16 cellular contexts compared by ENCODE assay signal in the genomic region with DNA sequence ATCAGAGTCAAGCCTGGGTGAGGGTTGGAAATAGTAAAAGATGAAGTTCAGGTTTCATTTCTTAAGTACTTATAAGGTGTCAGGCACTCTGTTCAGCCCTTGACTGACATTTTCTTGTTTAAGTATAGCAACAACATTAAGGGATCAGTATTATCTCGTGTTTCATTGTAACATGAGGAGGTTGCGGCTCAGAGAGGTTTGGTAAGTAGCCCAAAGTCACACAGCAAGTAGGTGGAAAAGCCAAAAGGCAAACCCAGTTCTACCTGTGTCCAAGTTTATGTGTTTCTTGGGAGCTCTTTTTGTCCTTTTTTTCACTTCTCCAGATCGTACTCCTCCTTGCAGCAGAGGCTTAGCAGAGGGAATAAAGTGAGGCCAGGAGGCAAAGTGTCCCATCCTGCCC.
A peak's percentile ranks its signal among the peaks of the same experiment; 100 is the strongest.
DNase-seq lines count a peak whose midpoint lies in the region; ATAC-seq, FAIRE-seq and TF ChIP-seq lines count a peak whose summit lies in the region.
"Had no signal": no experiment of that assay in that cellular context is flagged by ENCODE, and none has a peak within 500 bp of the region (broad histone marks: within the 10 kb centered on the region; RNA-seq: fewer than 3 reads in every experiment).

No MANE protein-coding gene starts in this region.

- POLR2A ChIA-PET in HepG2 (lab: Yijun Ruan, JAX) = no interaction called here
- POLR2A ChIA-PET in CD8-positive, alpha-beta T cell (lab: Charles Lee) = interaction anchor here (0.9 to 1.9 kb wide), 3 partner anchors 16 to 328 kb away, joined by 3 to 4 read pairs (median 4); no protein-coding TSS in a partner anchor
- POLR2A ChIA-PET in H1 (lab: Charles Lee; ENCODE audit: partially characterized antibody) = no interaction called here

- H2AFZ ChIP-seq in HepG2 (ENCODE audit: low read length) = no peak overlapping the region
- no peak overlapping the region for H2AFZ ChIP-seq in H1 (ENCODE audit: low read length)
- H2AFZ ChIP-seq: GM23248 had no signal

- no TSS peak for BruUV-seq in HepG2 (replicated peaks; lab: Mats Ljungman, UMichigan)

- H4K20me1 ChIP-seq in HepG2 (ENCODE audit: insufficient read depth, low read length) = no peaks in the 10 kb centered on the region
- H4K20me1 ChIP-seq in H1 (replicated peaks in 1 of 2; ENCODE audit: control insufficient read depth in 1 of 2, insufficient read depth in 2 of 2, low read length in 2 of 2) = no peaks in the 10 kb centered on the region

- H3K9me3 ChIP-seq in HepG2 (ENCODE audit: low read length) = no peaks in the 10 kb centered on the region
- no peaks in the 10 kb centered on the region for H3K9me3 ChIP-seq in right lobe of liver
- H3K9me3 ChIP-seq in CD8-positive, alpha-beta T cell (ENCODE audit: low read length) = no peaks in the 10 kb centered on the region
- peaks cover 0 to 7% of the 10 kb centered on the region in 2 experiments; a peak in 1 of 4 replicates for H3K9me3 ChIP-seq in H1 (ENCODE audit: insufficient read depth in 2 of 2, low read depth in 1 of 2, low read length in 1 of 2)
- H3K9me3 ChIP-seq in esophagus squamous epithelium = no peaks in the 10 kb centered on the region
- H3K9me3 ChIP-seq in transverse colon = no peaks in the 10 kb centered on the region

- H3K36me3 Mint-ChIP-seq in CD8-positive, alpha-beta T cell = no peaks in the 10 kb centered on the region

- H3K27ac ChIP-seq in HepG2 (ENCODE audit: extremely low read length, insufficient read depth, low read length) = no peak overlapping the region
- H3K27ac ChIP-seq in right lobe of liver = no peak overlapping the region
- no peak overlapping the region for H3K27ac ChIP-seq in CD8-positive, alpha-beta T cell (ENCODE audit: low read depth, low read length)
- H3K27ac ChIP-seq in H1 (ENCODE audit: low read depth, low read length) = no peak overlapping the region
- H3K27ac ChIP-seq in esophagus squamous epithelium = no peak overlapping the region
- H3K27ac ChIP-seq in transverse colon = no peak overlapping the region
- H3K27ac ChIP-seq: GM23248 had no signal

- no peak overlapping the region for H3K4ac ChIP-seq in H1 (replicated peaks; ENCODE audit: insufficient read length, low read depth, low read length)

- H3K79me2 ChIP-seq in HepG2 (ENCODE audit: insufficient read depth, low read length) = no peaks in the 10 kb centered on the region
- H3K79me2 ChIP-seq in H1 (ENCODE audit: control insufficient read depth in 1 of 2, insufficient read depth in 2 of 2, low read length in 2 of 2) = no peaks in the 10 kb centered on the region

- H3K4me2 ChIP-seq in HepG2 (ENCODE audit: low read depth, low read length) = no peak overlapping the region
- H3K4me2 ChIP-seq in H1 (ENCODE audit: insufficient read depth in 1 of 2, low read depth in 2 of 2, low read length in 2 of 2) = no peak overlapping the region

- H3K23me2 ChIP-seq in H1 (ENCODE audit: low read depth, low read length) = no peaks in the 10 kb centered on the region

- no peak for FAIRE-seq in HepG2 (lab: Jason Lieb, UNC)
- no peak for FAIRE-seq in H1 (lab: Jason Lieb, UNC)
- FAIRE-seq: A204.1, GM12878 had no signal

- H2AK5ac ChIP-seq in H1 (ENCODE audit: low read depth, low read length) = no peak overlapping the region

- TF ChIP-seq CTCF in HepG2 (CRISPR knock-in tag; IDR thresholded peaks at IDR 0.05) = no peak
- no peak for TF ChIP-seq CTCF in right lobe of liver (IDR thresholded peaks at IDR 0.05)
- TF ChIP-seq CTCF in CD8-positive, alpha-beta T cell (IDR thresholded peaks at IDR 0.05) = no peak
- TF ChIP-seq CTCF in H1 (IDR thresholded peaks at IDR 0.05; ENCODE audit: control extremely low read depth in 1 of 3, insufficient read depth in 1 of 3, low read depth in 1 of 3, low read length in 3 of 3) = no peak
- TF ChIP-seq CTCF in esophagus squamous epithelium (IDR thresholded peaks at IDR 0.05) = no peak
- TF ChIP-seq CTCF in transverse colon (IDR thresholded peaks at IDR 0.05) = no peak

- H3K4me1 Mint-ChIP-seq in CD8-positive, alpha-beta T cell (ENCODE audit: low read depth) = peaks cover 85% of the 10 kb centered on the region
- H3K4me1 Mint-ChIP-seq: B cell had no signal

- H3K4me1 ChIP-seq in HepG2 (ENCODE audit: insufficient read depth, low read length) (peaks cover 32% of the 10 kb centered on the region), right lobe of liver (peaks cover 0 to 4% (median 0%) of the 10 kb centered on the region in 4 donors), H1 (replicated peaks in 1 of 4; ENCODE audit: control insufficient read depth in 3 of 4, insufficient read depth in 4 of 4, low read length in 3 of 4) (peaks cover 0 to 8% (median 2%) of the 10 kb centered on the region in 4 experiments; a peak in 2 of 7 replicates), esophagus squamous epithelium (peaks cover 0 to 39% (median 16%) of the 10 kb centered on the region in 3 donors), transverse colon (peaks cover 0 to 5% (median 0%) of the 10 kb centered on the region in 4 donors)
- H3K4me1 ChIP-seq in CD8-positive, alpha-beta T cell (ENCODE audit: insufficient read depth, low read length) = peaks cover 68% of the 10 kb centered on the region

- no peak overlapping the region for H4K91ac ChIP-seq in H1 (replicated peaks; ENCODE audit: insufficient read length, low read length)

- no peak overlapping the region for H2BK20ac ChIP-seq in H1 (ENCODE audit: low read length)

- H3K9me3 Mint-ChIP-seq in CD8-positive, alpha-beta T cell = no peaks in the 10 kb centered on the region

- no peak for TF ChIP-seq RAD21 in HepG2 (CRISPR knock-in tag; IDR thresholded peaks at IDR 0.05)
- TF ChIP-seq RAD21 in H1 (IDR thresholded peaks at IDR 0.05 in 1 of 2, conservative IDR thresholded peaks at IDR 0.05 in 1 of 2; ENCODE audit: low read depth in 2 of 2, low read length in 2 of 2) = no peak

- H3K36me3 ChIP-seq in HepG2 (replicated peaks in 1 of 2; ENCODE audit: control insufficient read depth in 1 of 2, insufficient read depth in 2 of 2, low read length in 2 of 2) (no peaks in the 10 kb centered on the region), right lobe of liver (no peaks in the 10 kb centered on the region), H1 (ENCODE audit: control insufficient read depth in 2 of 4, insufficient read depth in 4 of 4, low read length in 3 of 4) (no peaks in the 10 kb centered on the region), esophagus squamous epithelium (no peaks in the 10 kb centered on the region), transverse colon (no peaks in the 10 kb centered on the region)
- no peaks in the 10 kb centered on the region for H3K36me3 ChIP-seq in CD8-positive, alpha-beta T cell (ENCODE audit: insufficient read depth, low read length)

- ATAC-seq in HepG2 (no peak), right lobe of liver (no peak)
- no peak for ATAC-seq in CD8-positive, alpha-beta T cell
- ATAC-seq: GM12878 had no signal

- H3K14ac ChIP-seq in H1 (ENCODE audit: insufficient read length) = no peak overlapping the region

- intact Hi-C loops in HepG2 (cut with micrococcal nuclease; ENCODE audit: unreplicated experiment) (no loop called here), right lobe of liver (cut with DNase I) (loop anchor here in 1 of 2 donors (10.0 kb wide), 2 partner anchors 58 to 338 kb away; partner anchors contain the start of gene KLF3), esophagus squamous epithelium (cut with DNase I) (loop anchor here (10.0 kb wide), 1 partner anchor 58 kb away; no protein-coding TSS in a partner anchor), transverse colon (cut with DNase I; ENCODE audit: low total_unique reads) (no loop called here)
- intact Hi-C loops in CD8-positive, alpha-beta T cell (cut with DNase I, micrococcal nuclease) = loop anchor here in 1 of 2 experiments (10.0 kb wide), 1 partner anchor 58 kb away; no protein-coding TSS in a partner anchor

- no peak overlapping the region for H4K8ac ChIP-seq in H1 (ENCODE audit: extremely low read depth, insufficient read depth, low read length)

- TF ChIP-seq EP300 in HepG2 (IDR thresholded peaks at IDR 0.05; ENCODE audit: low read depth in 2 of 2, low read length in 2 of 2) (no peak), HepG2 (CRISPR knock-in tag; IDR thresholded peaks at IDR 0.05; ENCODE audit: borderline replicate concordance) (no peak), H1 (IDR thresholded peaks at IDR 0.05; ENCODE audit: borderline replicate concordance in 1 of 2, low read depth in 2 of 2, low read length in 2 of 2) (no peak), transverse colon (IDR thresholded peaks at IDR 0.05; ENCODE audit: low read depth) (no peak)

- no peak overlapping the region for H3K18ac ChIP-seq in H1 (ENCODE audit: extremely low read depth, low read length)

- CTCF ChIA-PET in HepG2 (lab: Yijun Ruan, JAX; ENCODE audit: low intra/inter-chr PET ratio, low total read pairs) (no interaction called here), H1 (lab: Charles Lee; ENCODE audit: partially characterized antibody) (interaction anchor here (1.6 to 2.6 kb wide), 2 partner anchors 11 to 147 kb away, joined by 3 to 8 read pairs; no protein-coding TSS in a partner anchor)
- CTCF ChIA-PET in CD8-positive, alpha-beta T cell (lab: Charles Lee) = interaction anchor here (1.1 to 5.4 kb wide), 5 partner anchors 146 to 349 kb away, joined by 3 to 23 read pairs (median 5); no protein-coding TSS in a partner anchor

- 79% methylated on average over 3 of the region's 3 CpGs for WGBS in HepG2 (ENCODE audit: low lambda C conversion rate)
- WGBS in right lobe of liver (ENCODE audit: insufficient coverage, low coverage, low lambda C conversion rate, missing lambda C conversion rate) = 100% methylated on average over 1 of the region's 3 CpGs
- WGBS in H1 (ENCODE audit: extremely low coverage in 1 of 2, insufficient coverage in 1 of 2, insufficient read length in 1 of 2, insufficient replicate concordance in 2 of 2, low coverage in 1 of 2, low lambda C conversion rate in 2 of 2, missing lambda C conversion rate in 1 of 2), 2 experiments = 85% methylated on average over 3 of the region's 3 CpGs; no CpG with 5 or more reads in 1 of the 2 experiments
- 86 to 94% methylated on average over 2 to 3 of the region's 3 CpGs for WGBS in esophagus squamous epithelium, 2 donors
- 100% methylated on average over 1 to 3 of the region's 3 CpGs for WGBS in transverse colon (ENCODE audit: low coverage in 1 of 2), 2 donors

- no peak overlapping the region for H2BK12ac ChIP-seq in H1 (ENCODE audit: low read depth, low read length)

- no peak overlapping the region for H3K23ac ChIP-seq in H1 (ENCODE audit: insufficient read length)

- H2BK120ac ChIP-seq in H1 (replicated peaks; ENCODE audit: low read depth, low read length) = no peak overlapping the region

- H3K9ac ChIP-seq in HepG2 (ENCODE audit: insufficient read depth, low read depth, low read length) (no peak overlapping the region), H1 (replicated peaks in 1 of 4; ENCODE audit: extremely low read depth in 1 of 4, low read depth in 3 of 4, low read length in 3 of 4) (no peak overlapping the region)
- H3K9ac ChIP-seq: GM23248 had no signal

- DNase-seq in HepG2 (ENCODE audit: low spot score) (no peak), right lobe of liver (no peak), H1 (ENCODE audit: low read depth in 1 of 2, low spot score in 2 of 2) (no peak), NCI-H2196 (lab: John Stamatoyannopoulos, UW; ENCODE audit: unreplicated experiment) (no peak), esophagus squamous epithelium (lab: John Stamatoyannopoulos, UW) (no peak), transverse colon (no peak)
- no peak for DNase-seq in CD8-positive, alpha-beta T cell
- DNase-seq: C1 segment of cervical spinal cord, DMS 273 treated with DMSO at 0.1 percent for 48 hours, DMS79, GM23248, H7, IMR-90 had no signal

- no peak overlapping the region for H3K4me3 Mint-ChIP-seq in CD8-positive, alpha-beta T cell
- H3K4me3 Mint-ChIP-seq: B cell had no signal

- H3K4me3 ChIP-seq in HepG2 (replicated peaks in 1 of 3; ENCODE audit: insufficient read depth in 1 of 3, low read depth in 2 of 3, low read length in 3 of 3) (no peak overlapping the region), right lobe of liver (no peak overlapping the region), H1 (ENCODE audit: extremely low read depth in 1 of 4, insufficient read depth in 2 of 4, low read depth in 3 of 4, low read length in 4 of 4) (no peak overlapping the region), esophagus squamous epithelium (no peak overlapping the region), transverse colon (no peak overlapping the region)
- no peak overlapping the region for H3K4me3 ChIP-seq in CD8-positive, alpha-beta T cell (ENCODE audit: low read depth, low read length)
- H3K4me3 ChIP-seq: GM12878, GM23248 had no signal

- H3K79me1 ChIP-seq in H1 (ENCODE audit: low read depth, low read length) = no peaks in the 10 kb centered on the region

- TF ChIP-seq POLR2A in HepG2 (IDR thresholded peaks at IDR 0.05; ENCODE audit: insufficient read depth in 1 of 2, low read depth in 2 of 2, low read length in 2 of 2) (no peak), right lobe of liver (IDR thresholded peaks at IDR 0.05) (no peak), H1 (IDR thresholded peaks at IDR 0.05; ENCODE audit: control extremely low read depth in 1 of 2, low read depth in 2 of 2, low read length in 2 of 2) (no peak), esophagus squamous epithelium (IDR thresholded peaks at IDR 0.05) (no peak), transverse colon (IDR thresholded peaks at IDR 0.05) (no peak)

- no peak overlapping the region for H2BK5ac ChIP-seq in H1 (ENCODE audit: low read depth, low read length)

- H3K27me3 ChIP-seq in HepG2 (ENCODE audit: control insufficient read depth in 1 of 2, insufficient read depth in 2 of 2, low read length in 2 of 2) (no peaks in the 10 kb centered on the region; a peak in 1 of 5 replicates), right lobe of liver (no peaks in the 10 kb centered on the region), H1 (replicated peaks in 1 of 4; ENCODE audit: control insufficient read depth in 3 of 4, extremely low read depth in 1 of 4, insufficient read depth in 3 of 4, low read length in 3 of 4) (no peaks in the 10 kb centered on the region), esophagus squamous epithelium (no peaks in the 10 kb centered on the region), transverse colon (no peaks in the 10 kb centered on the region)
- H3K27me3 ChIP-seq in CD8-positive, alpha-beta T cell (ENCODE audit: insufficient read depth, low read length) = no peaks in the 10 kb centered on the region

- peak overlapping the region; percentile 56 for H3K27ac Mint-ChIP-seq in CD8-positive, alpha-beta T cell
- H3K27ac Mint-ChIP-seq: B cell had no signal

- in situ Hi-C loops in HepG2 (cut with HindIII; ENCODE audit: extremely low pct_ligation_motif_present, low pct_unique_long_range_greater_than_20kb) (no loop called here), transverse colon (cut with MboI; ENCODE audit: low pct_ligation_motif_present in 1 of 4, low pct_unique_long_range_greater_than_20kb in 1 of 4, low sequenced_read_pairs in 3 of 4) (loop anchor here in 1 of 4 donors (10.0 kb wide), 1 partner anchor 348 kb away; no protein-coding TSS in a partner anchor)

- H4K5ac ChIP-seq in H1 (ENCODE audit: insufficient read length, low read depth, low read length) = no peak overlapping the region

- no peak overlapping the region for H3K56ac ChIP-seq in H1 (replicated peaks; ENCODE audit: insufficient read length, low read depth, low read length)

- no peak overlapping the region for H2BK15ac ChIP-seq in H1 (ENCODE audit: low read length)

- no peaks in the 10 kb centered on the region for H3K27me3 Mint-ChIP-seq in CD8-positive, alpha-beta T cell (ENCODE audit: low read depth)
- H3K27me3 Mint-ChIP-seq: B cell had no signal

Comparison
In these comparisons a context has a peak if more than half of its experiments do, and no peak if none do; other contexts are left out.
1. Of the 41 proteins assayed by ChIP-seq in both HepG2 and H1: peak only in HepG2: none; only in H1: KDM1A; in both: none; in neither: 40.